1 cellular context compared by ENCODE assay signal in genomic region chr14:105496831-105497591, GRCh38.
TF ChIP-seq lines count a peak whose summit lies in the region.

No MANE protein-coding gene starts in this region.

TF ChIP-seq in K562, 482 proteins besides CTCF, POLR2A, EP300 and RAD21:
- TF ChIP-seq POLR2G (IDR thresholded peaks at IDR 0.05; ENCODE audit: low read depth, low read length) (0 out of 2 replicates have a peak, but pooled peaks have one; percentile 16), ZNF431 (CRISPR knock-in tag; IDR thresholded peaks at IDR 0.05) (no peak), FOSL1 (tag; conservative IDR thresholded peaks at IDR 0.05) (no peak), RBFOX2 (IDR thresholded peaks at IDR 0.05; ENCODE audit: low read depth, low read length) (peak; percentile 22), ZBTB34 (CRISPR knock-in tag; IDR thresholded peaks at IDR 0.05) (no peak), CREB3L1 (IDR thresholded peaks at IDR 0.05; ENCODE audit: borderline replicate concordance, low read depth) (no peak)
